ENCODE assay signal across 8 cellular contexts in the genomic region with DNA sequence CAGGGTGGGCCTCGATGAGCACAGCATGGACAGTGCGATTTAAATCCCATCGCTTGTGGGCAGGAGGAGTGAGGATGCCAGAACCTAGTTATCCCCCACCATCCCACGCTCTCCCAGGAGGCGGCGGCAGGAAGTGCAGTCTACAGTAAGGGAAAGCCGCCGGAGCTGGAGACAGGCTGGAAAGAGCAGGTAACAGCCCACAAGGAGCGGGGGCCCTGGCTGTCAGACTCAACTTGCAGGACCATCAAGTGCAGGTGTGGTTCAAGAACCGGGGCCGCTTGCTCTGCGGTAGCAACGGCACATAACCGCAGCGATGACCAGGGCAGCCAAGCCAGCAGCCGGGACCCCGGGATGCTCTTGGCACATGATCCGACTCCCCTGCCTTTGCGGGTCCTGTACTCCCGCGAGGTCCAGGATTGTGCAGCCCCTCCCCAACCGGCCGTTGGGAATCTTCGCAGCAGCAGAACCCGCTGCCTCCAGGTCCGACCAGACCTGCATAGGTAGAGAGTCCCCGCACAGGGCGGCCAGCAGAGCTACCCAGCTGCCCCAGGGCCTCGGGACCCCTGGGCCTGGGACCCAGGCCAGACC.
A peak's percentile ranks its signal among the peaks of the same experiment; 100 is the strongest.
DNase-seq lines count a peak whose midpoint lies in the region; TF ChIP-seq lines count a peak whose summit lies in the region.

No MANE protein-coding gene starts in this region.

- H3K27me3 ChIP-seq in neuron (ENCODE audit: insufficient read depth, low read length) = no peaks in the 10 kb centered on the region

- no peaks in the 10 kb centered on the region for H3K36me3 ChIP-seq in neuron (ENCODE audit: insufficient read depth, low read length)

- DNase-seq in Caki2 (ENCODE audit: low read depth) (peak; percentile 50), HFF-Myc (ENCODE audit: extremely low read depth, low read depth) (no peak), SW480 (ENCODE audit: low spot score) (peak; percentile 8), globus pallidus (ENCODE audit: low spot score) (peak; percentile 44), KG1 (lab: John Stamatoyannopoulos, UW) (no peak), A172 (ENCODE audit: low spot score) (no peak), NCI-H187 treated with DMSO at 0.1 percent for 48 hours (lab: John Stamatoyannopoulos, UW) (no peak)

- no peaks in the 10 kb centered on the region for H3K4me1 ChIP-seq in neuron (ENCODE audit: insufficient read depth, low read length)

- peak overlapping the region; percentile 26 for H2AFZ ChIP-seq in neuron (ENCODE audit: low read depth, low read length)

- in situ Hi-C loops in Caki2 (cut with HindIII; ENCODE audit: low pct_unique_long_range_greater_than_20kb, low sequenced_read_pairs) = no loop called here

- no peaks in the 10 kb centered on the region for H3K9me3 ChIP-seq in neuron (ENCODE audit: low read length)

- H3K4me3 ChIP-seq in HFF-Myc (replicated peaks; ENCODE audit: low read depth, low read length) (peak overlapping the region; percentile 48), neuron (ENCODE audit: low read length) (peak overlapping the region; percentile 47)

- TF ChIP-seq CTCF in HFF-Myc (IDR thresholded peaks at IDR 0.05; ENCODE audit: low read depth, low read length, missing control alignments) = peak; percentile 28

Comparison
In these comparisons a context has a peak if more than half of its experiments do, and no peak if none do; other contexts are left out.
1. DNase-seq: peak in Caki2 (single experiment), SW480 (single experiment) and globus pallidus (single experiment); none in HFF-Myc (single experiment), KG1 (single experiment), A172 (single experiment) and NCI-H187 treated with DMSO at 0.1 percent for 48 hours (single experiment).